In the genomic region with DNA sequence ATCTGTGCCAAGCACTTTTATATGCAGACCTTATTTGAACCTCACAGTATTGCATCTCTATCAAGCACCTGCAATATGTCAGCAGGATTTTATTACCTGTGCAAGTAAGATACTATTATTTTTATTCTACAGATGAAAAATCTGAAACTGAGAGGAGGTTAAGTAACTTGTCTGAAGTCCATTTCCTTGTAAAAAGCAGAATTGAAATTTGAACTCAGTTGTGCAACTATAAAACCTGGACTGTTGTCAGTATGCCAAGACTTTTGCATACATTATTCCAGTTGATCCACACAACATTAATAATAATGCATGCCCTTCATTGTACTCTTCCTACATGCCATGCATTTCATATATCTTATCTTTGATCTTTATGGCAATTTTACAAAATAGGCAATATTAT, we compare ENCODE assay signal across 22 cellular contexts.
"Had no signal": no experiment of that assay in that cellular context is flagged by ENCODE, and none has a peak within 500 bp of the region (broad histone marks: within the 10 kb centered on the region; RNA-seq: fewer than 3 reads in every experiment).

No MANE protein-coding gene starts in this region.

- H3K36me3 ChIP-seq: prostate gland, suprapubic skin, transverse colon, upper lobe of right lung, uterus had no signal

- ATAC-seq: naive thymus-derived CD4-positive, alpha-beta T cell; right cardiac atrium; stimulated activated naive CD8-positive, alpha-beta T cell treated with anti-CD3 and anti-CD28 coated beads, Interleukin-15, amount 100 ng/mL, for 72 hours; upper lobe of right lung had no signal

- H3K4me1 ChIP-seq: prostate gland, transverse colon, upper lobe of right lung, uterus had no signal

- H3K27ac ChIP-seq: dorsolateral prefrontal cortex, prostate gland, suprapubic skin, transverse colon, upper lobe of right lung, uterus had no signal

- H3K27me3 ChIP-seq: suprapubic skin, transverse colon, upper lobe of right lung, uterus had no signal

- DNase-seq: dorsolateral prefrontal cortex; effector CD4-positive, alpha-beta T cell; mesendoderm; midbrain; naive thymus-derived CD4-positive, alpha-beta T cell; nucleus accumbens; right cardiac atrium; stimulated activated CD4-positive, alpha-beta T cell treated with anti-CD3 and anti-CD28 coated beads, Interleukin-12 subunit alpha, Interleukin-12 subunit beta, amount 100 ng/mL, for 4 hours; stimulated activated CD4-positive, alpha-beta T cell treated with anti-CD3 and anti-CD28 coated beads, Interleukin-1b, Interleukin-23, amount 100 ng/mL, for 48 hours; stimulated activated CD4-positive, alpha-beta T cell treated with anti-CD3 and anti-CD28 coated beads, Interleukin-4, amount 100 ng/mL, for 1 hour; stimulated activated CD8-positive, alpha-beta memory T cell treated with anti-CD3 and anti-CD28 coated beads, Interleukin-4, amount 100 ng/mL, for 48 hours; stimulated activated naive CD4-positive, alpha-beta T cell; stimulated activated naive CD8-positive, alpha-beta T cell treated with anti-CD3 and anti-CD28 coated beads, Interleukin-15, amount 100 ng/mL, for 72 hours; transverse colon; upper lobe of right lung; uterus had no signal

- H3K4me3 ChIP-seq: dorsolateral prefrontal cortex, prostate gland, smooth muscle cell, suprapubic skin, transverse colon, upper lobe of right lung, uterus had no signal

- H3K9me3 ChIP-seq: prostate gland, suprapubic skin, transverse colon, upper lobe of right lung, uterus had no signal

- FAIRE-seq: colon, frontal cortex, keratinocyte had no signal
